In the genomic region with DNA sequence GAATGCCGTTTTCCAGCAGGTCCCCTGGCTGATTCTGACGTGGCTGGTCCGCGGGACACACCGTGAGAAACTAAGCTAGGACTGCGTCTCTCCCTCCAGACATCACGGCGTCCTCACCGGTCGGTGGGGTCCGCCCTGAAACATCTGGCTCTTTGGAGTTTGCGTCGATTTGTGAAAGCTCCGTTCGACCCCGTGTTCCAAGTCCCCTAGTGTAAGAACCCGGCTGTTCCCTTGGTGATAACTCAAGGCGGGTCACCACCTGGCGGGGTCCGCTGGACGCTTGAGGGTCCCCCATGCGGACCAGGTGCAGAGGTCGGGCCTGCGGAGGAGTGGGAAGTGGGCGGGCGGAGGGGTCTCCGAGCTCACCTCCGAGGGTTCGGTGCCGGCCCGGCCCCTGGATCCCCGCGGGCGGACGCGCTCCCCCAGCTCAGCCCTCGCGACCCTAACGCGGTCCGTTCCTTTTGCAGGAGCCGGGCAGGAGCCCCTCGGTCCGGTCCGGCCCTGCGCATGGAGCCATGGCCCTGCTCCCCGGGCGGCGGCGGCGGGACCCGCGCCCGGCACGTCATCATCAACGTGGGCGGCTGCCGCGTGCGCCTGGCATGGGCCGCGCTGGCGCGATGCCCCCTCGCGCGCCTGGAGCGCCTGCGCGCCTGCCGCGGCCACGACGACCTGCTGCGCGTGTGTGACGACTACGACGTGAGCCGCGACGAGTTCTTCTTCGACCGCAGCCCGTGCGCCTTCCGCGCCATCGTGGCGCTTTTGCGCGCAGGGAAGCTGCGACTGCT, we compare ENCODE assay signal across 1 cellular context.
TF ChIP-seq lines count a peak whose summit lies in the region.

No MANE protein-coding gene starts in this region.

TF ChIP-seq in WTC11, 78 proteins besides CTCF, POLR2A, EP300 and RAD21 (continued from another document):
- TF ChIP-seq, protein P1, sequence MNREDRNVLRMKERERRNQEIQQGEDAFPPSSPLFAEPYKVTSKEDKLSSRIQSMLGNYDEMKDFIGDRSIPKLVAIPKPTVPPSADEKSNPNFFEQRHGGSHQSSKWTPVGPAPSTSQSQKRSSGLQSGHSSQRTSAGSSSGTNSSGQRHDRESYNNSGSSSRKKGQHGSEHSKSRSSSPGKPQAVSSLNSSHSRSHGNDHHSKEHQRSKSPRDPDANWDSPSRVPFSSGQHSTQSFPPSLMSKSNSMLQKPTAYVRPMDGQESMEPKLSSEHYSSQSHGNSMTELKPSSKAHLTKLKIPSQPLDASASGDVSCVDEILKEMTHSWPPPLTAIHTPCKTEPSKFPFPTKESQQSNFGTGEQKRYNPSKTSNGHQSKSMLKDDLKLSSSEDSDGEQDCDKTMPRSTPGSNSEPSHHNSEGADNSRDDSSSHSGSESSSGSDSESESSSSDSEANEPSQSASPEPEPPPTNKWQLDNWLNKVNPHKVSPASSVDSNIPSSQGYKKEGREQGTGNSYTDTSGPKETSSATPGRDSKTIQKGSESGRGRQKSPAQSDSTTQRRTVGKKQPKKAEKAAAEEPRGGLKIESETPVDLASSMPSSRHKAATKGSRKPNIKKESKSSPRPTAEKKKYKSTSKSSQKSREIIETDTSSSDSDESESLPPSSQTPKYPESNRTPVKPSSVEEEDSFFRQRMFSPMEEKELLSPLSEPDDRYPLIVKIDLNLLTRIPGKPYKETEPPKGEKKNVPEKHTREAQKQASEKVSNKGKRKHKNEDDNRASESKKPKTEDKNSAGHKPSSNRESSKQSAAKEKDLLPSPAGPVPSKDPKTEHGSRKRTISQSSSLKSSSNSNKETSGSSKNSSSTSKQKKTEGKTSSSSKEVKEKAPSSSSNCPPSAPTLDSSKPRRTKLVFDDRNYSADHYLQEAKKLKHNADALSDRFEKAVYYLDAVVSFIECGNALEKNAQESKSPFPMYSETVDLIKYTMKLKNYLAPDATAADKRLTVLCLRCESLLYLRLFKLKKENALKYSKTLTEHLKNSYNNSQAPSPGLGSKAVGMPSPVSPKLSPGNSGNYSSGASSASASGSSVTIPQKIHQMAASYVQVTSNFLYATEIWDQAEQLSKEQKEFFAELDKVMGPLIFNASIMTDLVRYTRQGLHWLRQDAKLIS (CRISPR knock-in tag; IDR thresholded peaks at IDR 0.05; ENCODE audit: borderline replicate concordance): no peak
- TF ChIP-seq ZNF121 (CRISPR knock-in tag; IDR thresholded peaks at IDR 0.05): no peak
- TF ChIP-seq ATF1 (CRISPR knock-in tag; IDR thresholded peaks at IDR 0.05): no peak
- TF ChIP-seq, protein P2, sequence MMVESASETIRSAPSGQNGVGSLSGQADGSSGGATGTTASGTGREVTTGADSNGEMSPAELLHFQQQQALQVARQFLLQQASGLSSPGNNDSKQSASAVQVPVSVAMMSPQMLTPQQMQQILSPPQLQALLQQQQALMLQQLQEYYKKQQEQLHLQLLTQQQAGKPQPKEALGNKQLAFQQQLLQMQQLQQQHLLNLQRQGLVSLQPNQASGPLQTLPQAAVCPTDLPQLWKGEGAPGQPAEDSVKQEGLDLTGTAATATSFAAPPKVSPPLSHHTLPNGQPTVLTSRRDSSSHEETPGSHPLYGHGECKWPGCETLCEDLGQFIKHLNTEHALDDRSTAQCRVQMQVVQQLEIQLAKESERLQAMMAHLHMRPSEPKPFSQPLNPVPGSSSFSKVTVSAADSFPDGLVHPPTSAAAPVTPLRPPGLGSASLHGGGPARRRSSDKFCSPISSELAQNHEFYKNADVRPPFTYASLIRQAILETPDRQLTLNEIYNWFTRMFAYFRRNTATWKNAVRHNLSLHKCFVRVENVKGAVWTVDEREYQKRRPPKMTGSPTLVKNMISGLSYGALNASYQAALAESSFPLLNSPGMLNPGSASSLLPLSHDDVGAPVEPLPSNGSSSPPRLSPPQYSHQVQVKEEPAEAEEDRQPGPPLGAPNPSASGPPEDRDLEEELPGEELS (CRISPR knock-in tag; IDR thresholded peaks at IDR 0.05): no peak
- TF ChIP-seq, protein P3, sequence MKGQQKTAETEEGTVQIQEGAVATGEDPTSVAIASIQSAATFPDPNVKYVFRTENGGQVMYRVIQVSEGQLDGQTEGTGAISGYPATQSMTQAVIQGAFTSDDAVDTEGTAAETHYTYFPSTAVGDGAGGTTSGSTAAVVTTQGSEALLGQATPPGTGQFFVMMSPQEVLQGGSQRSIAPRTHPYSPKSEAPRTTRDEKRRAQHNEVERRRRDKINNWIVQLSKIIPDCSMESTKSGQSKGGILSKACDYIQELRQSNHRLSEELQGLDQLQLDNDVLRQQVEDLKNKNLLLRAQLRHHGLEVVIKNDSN (CRISPR knock-in tag; IDR thresholded peaks at IDR 0.05): no peak
- TF ChIP-seq, protein P4, sequence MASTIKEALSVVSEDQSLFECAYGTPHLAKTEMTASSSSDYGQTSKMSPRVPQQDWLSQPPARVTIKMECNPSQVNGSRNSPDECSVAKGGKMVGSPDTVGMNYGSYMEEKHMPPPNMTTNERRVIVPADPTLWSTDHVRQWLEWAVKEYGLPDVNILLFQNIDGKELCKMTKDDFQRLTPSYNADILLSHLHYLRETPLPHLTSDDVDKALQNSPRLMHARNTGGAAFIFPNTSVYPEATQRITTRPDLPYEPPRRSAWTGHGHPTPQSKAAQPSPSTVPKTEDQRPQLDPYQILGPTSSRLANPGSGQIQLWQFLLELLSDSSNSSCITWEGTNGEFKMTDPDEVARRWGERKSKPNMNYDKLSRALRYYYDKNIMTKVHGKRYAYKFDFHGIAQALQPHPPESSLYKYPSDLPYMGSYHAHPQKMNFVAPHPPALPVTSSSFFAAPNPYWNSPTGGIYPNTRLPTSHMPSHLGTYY (CRISPR knock-in tag; IDR thresholded peaks at IDR 0.05): no peak
- TF ChIP-seq, protein P5, sequence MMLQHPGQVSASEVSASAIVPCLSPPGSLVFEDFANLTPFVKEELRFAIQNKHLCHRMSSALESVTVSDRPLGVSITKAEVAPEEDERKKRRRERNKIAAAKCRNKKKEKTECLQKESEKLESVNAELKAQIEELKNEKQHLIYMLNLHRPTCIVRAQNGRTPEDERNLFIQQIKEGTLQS (CRISPR knock-in tag; conservative IDR thresholded peaks at IDR 0.05): no peak
- TF ChIP-seq NR2C2 (CRISPR knock-in tag; IDR thresholded peaks at IDR 0.05): no peak
- TF ChIP-seq, protein P6, sequence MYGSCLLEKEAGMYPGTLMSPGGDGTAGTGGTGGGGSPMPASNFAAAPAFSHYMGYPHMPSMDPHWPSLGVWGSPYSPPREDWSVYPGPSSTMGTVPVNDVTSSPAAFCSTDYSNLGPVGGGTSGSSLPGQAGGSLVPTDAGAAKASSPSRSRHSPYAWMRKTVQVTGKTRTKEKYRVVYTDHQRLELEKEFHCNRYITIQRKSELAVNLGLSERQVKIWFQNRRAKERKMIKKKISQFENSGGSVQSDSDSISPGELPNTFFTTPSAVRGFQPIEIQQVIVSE (CRISPR knock-in tag; IDR thresholded peaks at IDR 0.05; ENCODE audit: borderline replicate concordance): no peak
- TF ChIP-seq, protein P7, sequence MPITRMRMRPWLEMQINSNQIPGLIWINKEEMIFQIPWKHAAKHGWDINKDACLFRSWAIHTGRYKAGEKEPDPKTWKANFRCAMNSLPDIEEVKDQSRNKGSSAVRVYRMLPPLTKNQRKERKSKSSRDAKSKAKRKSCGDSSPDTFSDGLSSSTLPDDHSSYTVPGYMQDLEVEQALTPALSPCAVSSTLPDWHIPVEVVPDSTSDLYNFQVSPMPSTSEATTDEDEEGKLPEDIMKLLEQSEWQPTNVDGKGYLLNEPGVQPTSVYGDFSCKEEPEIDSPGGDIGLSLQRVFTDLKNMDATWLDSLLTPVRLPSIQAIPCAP (CRISPR knock-in tag; IDR thresholded peaks at IDR 0.05): no peak
- no peak for TF ChIP-seq ZNF396 (CRISPR knock-in tag; IDR thresholded peaks at IDR 0.05; ENCODE audit: borderline replicate concordance)
- TF ChIP-seq ZNF423 (CRISPR knock-in tag; IDR thresholded peaks at IDR 0.05): no peak
- TF ChIP-seq JUN (CRISPR knock-in tag; IDR thresholded peaks at IDR 0.05): no peak
- TF ChIP-seq, protein P8, sequence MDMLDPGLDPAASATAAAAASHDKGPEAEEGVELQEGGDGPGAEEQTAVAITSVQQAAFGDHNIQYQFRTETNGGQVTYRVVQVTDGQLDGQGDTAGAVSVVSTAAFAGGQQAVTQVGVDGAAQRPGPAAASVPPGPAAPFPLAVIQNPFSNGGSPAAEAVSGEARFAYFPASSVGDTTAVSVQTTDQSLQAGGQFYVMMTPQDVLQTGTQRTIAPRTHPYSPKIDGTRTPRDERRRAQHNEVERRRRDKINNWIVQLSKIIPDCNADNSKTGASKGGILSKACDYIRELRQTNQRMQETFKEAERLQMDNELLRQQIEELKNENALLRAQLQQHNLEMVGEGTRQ (CRISPR knock-in tag; IDR thresholded peaks at IDR 0.05): no peak
- TF ChIP-seq, protein P9, sequence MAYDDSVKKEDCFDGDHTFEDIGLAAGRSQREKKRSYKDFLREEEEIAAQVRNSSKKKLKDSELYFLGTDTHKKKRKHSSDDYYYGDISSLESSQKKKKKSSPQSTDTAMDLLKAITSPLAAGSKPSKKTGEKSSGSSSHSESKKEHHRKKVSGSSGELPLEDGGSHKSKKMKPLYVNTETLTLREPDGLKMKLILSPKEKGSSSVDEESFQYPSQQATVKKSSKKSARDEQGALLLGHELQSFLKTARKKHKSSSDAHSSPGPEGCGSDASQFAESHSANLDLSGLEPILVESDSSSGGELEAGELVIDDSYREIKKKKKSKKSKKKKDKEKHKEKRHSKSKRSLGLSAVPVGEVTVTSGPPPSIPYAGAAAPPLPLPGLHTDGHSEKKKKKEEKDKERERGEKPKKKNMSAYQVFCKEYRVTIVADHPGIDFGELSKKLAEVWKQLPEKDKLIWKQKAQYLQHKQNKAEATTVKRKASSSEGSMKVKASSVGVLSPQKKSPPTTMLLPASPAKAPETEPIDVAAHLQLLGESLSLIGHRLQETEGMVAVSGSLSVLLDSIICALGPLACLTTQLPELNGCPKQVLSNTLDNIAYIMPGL (CRISPR knock-in tag; IDR thresholded peaks at IDR 0.05): no peak
